32 cellular contexts compared by ENCODE assay signal in genomic region chr11:45864041-45864440, GRCh38. TPM values are rescaled to one million over a fixed set of nuclear protein-coding genes. Genes with fewer than 3 reads are reported as not detected.
"Had no signal": no experiment of that assay in that cellular context is flagged by ENCODE, and none has a peak within 500 bp of the region (broad histone marks: within the 10 kb centered on the region; RNA-seq: fewer than 3 reads in every experiment).

No MANE protein-coding gene starts in this region.

- ATAC-seq: activated CD4-positive, alpha-beta T cell treated with anti-CD3 and anti-CD28 coated beads for 36 hours; activated CD8-positive, alpha-beta memory T cell treated with anti-CD3 and anti-CD28 coated beads, Interleukin-2, amount 10 ng/mL, durations not matched to agents 7 days and 5 days; activated CD8-positive, alpha-beta T cell treated with anti-CD3 and anti-CD28 coated beads, Interleukin-2, amount 10 ng/mL, durations not matched to agents 7 days and 5 days; gastroesophageal sphincter; heart right ventricle had no signal

- H3K27ac ChIP-seq: ascending aorta, brain microvascular endothelial cell, esophagus muscularis mucosa, gastroesophageal sphincter, heart right ventricle had no signal

- H3K9me3 ChIP-seq: ascending aorta, esophagus muscularis mucosa, gastroesophageal sphincter, heart right ventricle had no signal

- H3K4me3 Mint-ChIP-seq: activated CD4-positive, alpha-beta memory T cell treated with anti-CD3 and anti-CD28 coated beads for 36 hours; activated CD4-positive, alpha-beta T cell treated with anti-CD3 and anti-CD28 coated beads for 36 hours; activated CD4-positive, alpha-beta T cell treated with anti-CD3 and anti-CD28 coated beads, Interleukin-2, amount 10 ng/mL, durations not matched to agents 24 days and 14 days; activated CD8-positive, alpha-beta memory T cell treated with anti-CD3 and anti-CD28 coated beads, Interleukin-2, amount 10 ng/mL, durations not matched to agents 7 days and 5 days; activated CD8-positive, alpha-beta T cell treated with anti-CD3 and anti-CD28 coated beads, Interleukin-2, amount 10 ng/mL, durations not matched to agents 7 days and 5 days; activated naive CD4-positive, alpha-beta T cell treated with anti-CD3 and anti-CD28 coated beads, Interleukin-2, amount 10 ng/mL, durations not matched to agents 7 days and 5 days; activated naive CD8-positive, alpha-beta T cell treated with anti-CD3 and anti-CD28 coated beads, Interleukin-2, amount 10 ng/mL, durations not matched to agents 7 days and 5 days; activated T-helper 1 cell treated with anti-CD3 and anti-CD28 coated beads, Interleukin-12 subunit alpha, Interleukin-12 subunit beta, Interleukin-2, Interleukin-4 antibody, amounts not matched to agents 30 ng/mL and 10 ng/mL and 1 ng/mL, durations not matched to agents 14 hours and 24 hours and 36 hours; endodermal cell had no signal

- H3K27me3 Mint-ChIP-seq: activated CD4-positive, alpha-beta memory T cell treated with anti-CD3 and anti-CD28 coated beads for 36 hours; activated CD4-positive, alpha-beta T cell treated with anti-CD3 and anti-CD28 coated beads for 36 hours; activated CD4-positive, alpha-beta T cell treated with anti-CD3 and anti-CD28 coated beads, Interleukin-2, amount 10 ng/mL, durations not matched to agents 24 days and 14 days; activated CD8-positive, alpha-beta memory T cell treated with anti-CD3 and anti-CD28 coated beads, Interleukin-2, amount 10 ng/mL, durations not matched to agents 7 days and 5 days; activated naive CD4-positive, alpha-beta T cell treated with anti-CD3 and anti-CD28 coated beads, Interleukin-2, amount 10 ng/mL, durations not matched to agents 7 days and 5 days; activated naive CD8-positive, alpha-beta T cell treated with anti-CD3 and anti-CD28 coated beads, Interleukin-2, amount 10 ng/mL, durations not matched to agents 7 days and 5 days had no signal

- H3K4me3 ChIP-seq: ascending aorta, dorsolateral prefrontal cortex, esophagus muscularis mucosa, gastroesophageal sphincter, heart right ventricle had no signal

- H3K4me1 Mint-ChIP-seq: activated CD4-positive, alpha-beta T cell treated with anti-CD3 and anti-CD28 coated beads for 36 hours; activated CD4-positive, alpha-beta T cell treated with anti-CD3 and anti-CD28 coated beads, Interleukin-2, amount 10 ng/mL, durations not matched to agents 24 days and 14 days; activated CD8-positive, alpha-beta memory T cell treated with anti-CD3 and anti-CD28 coated beads, Interleukin-2, amount 10 ng/mL, durations not matched to agents 7 days and 5 days; activated naive CD4-positive, alpha-beta T cell treated with anti-CD3 and anti-CD28 coated beads, Interleukin-2, amount 10 ng/mL, durations not matched to agents 7 days and 5 days; activated naive CD8-positive, alpha-beta T cell treated with anti-CD3 and anti-CD28 coated beads, Interleukin-2, amount 10 ng/mL, durations not matched to agents 7 days and 5 days; endodermal cell had no signal

- H3K27ac Mint-ChIP-seq: activated CD4-positive, alpha-beta memory T cell treated with anti-CD3 and anti-CD28 coated beads for 36 hours; activated CD4-positive, alpha-beta T cell treated with anti-CD3 and anti-CD28 coated beads for 36 hours; activated CD4-positive, alpha-beta T cell treated with anti-CD3 and anti-CD28 coated beads, Interleukin-2, amount 10 ng/mL, durations not matched to agents 24 days and 14 days; activated CD8-positive, alpha-beta memory T cell treated with anti-CD3 and anti-CD28 coated beads, Interleukin-2, amount 10 ng/mL, durations not matched to agents 7 days and 5 days; activated CD8-positive, alpha-beta T cell treated with anti-CD3 and anti-CD28 coated beads, Interleukin-2, amount 10 ng/mL, durations not matched to agents 7 days and 5 days; activated naive CD4-positive, alpha-beta T cell treated with anti-CD3 and anti-CD28 coated beads, Interleukin-2, amount 10 ng/mL, durations not matched to agents 7 days and 5 days; activated naive CD4-positive, alpha-beta T cell treated with anti-CD3 and anti-CD28 coated beads, Interleukin-2, amount 50 U/mL, for 72 hours; activated naive CD8-positive, alpha-beta T cell treated with anti-CD3 and anti-CD28 coated beads, Interleukin-2, amount 10 ng/mL, durations not matched to agents 7 days and 5 days; activated T-helper 1 cell treated with anti-CD3 and anti-CD28 coated beads, Interleukin-12 subunit alpha, Interleukin-12 subunit beta, Interleukin-2, Interleukin-4 antibody, amounts not matched to agents 30 ng/mL and 10 ng/mL and 1 ng/mL, durations not matched to agents 14 hours and 24 hours and 36 hours; endodermal cell had no signal

- DNase-seq: activated CD4-positive, alpha-beta memory T cell treated with anti-CD3 and anti-CD28 coated beads for 36 hours; activated CD4-positive, alpha-beta T cell treated with anti-CD3 and anti-CD28 coated beads for 36 hours; activated CD4-positive, alpha-beta T cell treated with anti-CD3 and anti-CD28 coated beads, Interleukin-2, amount 10 ng/mL, durations not matched to agents 24 days and 14 days; activated CD4-positive, CD25-positive, alpha-beta regulatory T cell; activated CD4-positive, CD25-positive, alpha-beta regulatory T cell treated with anti-CD3 and anti-CD28 coated beads, Interleukin-2, amount 50 U/mL, for 72 hours; activated CD8-positive, alpha-beta memory T cell treated with anti-CD3 and anti-CD28 coated beads, Interleukin-2, amount 10 ng/mL, durations not matched to agents 7 days and 5 days; activated CD8-positive, alpha-beta memory T cell treated with anti-CD3 and anti-CD28 coated beads, Interleukin-2, amount 50 U/mL, for 4 hours; activated CD8-positive, alpha-beta T cell treated with anti-CD3 and anti-CD28 coated beads, Interleukin-2, amount 10 ng/mL, durations not matched to agents 7 days and 5 days; activated gamma-delta T cell; activated naive CD4-positive, alpha-beta T cell; activated naive CD4-positive, alpha-beta T cell treated with anti-CD3 and anti-CD28 coated beads, Interleukin-2, amount 10 ng/mL, durations not matched to agents 7 days and 5 days; activated naive CD8-positive, alpha-beta T cell treated with anti-CD3 and anti-CD28 coated beads, Interleukin-2, amount 10 ng/mL, durations not matched to agents 7 days and 5 days; activated T-cell treated with anti-CD3 and anti-CD28 coated beads, Interleukin-2, amount 50 U/mL, for 1 hour; activated T-cell treated with anti-CD3 and anti-CD28 coated beads, Interleukin-2, amount 50 U/mL, for 48 hours; brain microvascular endothelial cell; caudate nucleus; cortex of kidney; dorsolateral prefrontal cortex; effector memory CD4-positive, alpha-beta T cell; endodermal cell; erythroblast; foreskin melanocyte; heart right ventricle; T-helper 2 cell had no signal

- H3K9me3 Mint-ChIP-seq: activated CD4-positive, alpha-beta memory T cell treated with anti-CD3 and anti-CD28 coated beads for 36 hours; activated CD4-positive, alpha-beta T cell treated with anti-CD3 and anti-CD28 coated beads, Interleukin-2, amount 10 ng/mL, durations not matched to agents 24 days and 14 days; activated naive CD4-positive, alpha-beta T cell treated with anti-CD3 and anti-CD28 coated beads, Interleukin-2, amount 10 ng/mL, durations not matched to agents 7 days and 5 days; activated naive CD4-positive, alpha-beta T cell treated with anti-CD3 and anti-CD28 coated beads, Interleukin-2, amount 50 U/mL, for 72 hours; activated naive CD8-positive, alpha-beta T cell treated with anti-CD3 and anti-CD28 coated beads, Interleukin-2, amount 10 ng/mL, durations not matched to agents 7 days and 5 days; activated T-helper 1 cell treated with anti-CD3 and anti-CD28 coated beads, Interleukin-12 subunit alpha, Interleukin-12 subunit beta, Interleukin-2, Interleukin-4 antibody, amounts not matched to agents 30 ng/mL and 10 ng/mL and 1 ng/mL, durations not matched to agents 14 hours and 24 hours and 36 hours; endodermal cell had no signal

- H3K27me3 ChIP-seq: ascending aorta, brain microvascular endothelial cell, dorsolateral prefrontal cortex, esophagus muscularis mucosa, gastroesophageal sphincter, heart right ventricle had no signal

RNA-seq across cellular contexts. Expression of gene FREY1, which starts 43.0 kb away (rescaled TPM):
- total RNA-seq: ascending aorta had no signal

RNA-seq across cellular contexts. Expression of gene LARGE2, which starts 58.4 kb away (rescaled TPM):
- total RNA-seq: activated CD4-positive, alpha-beta T cell treated with anti-CD3 and anti-CD28 coated beads, Interleukin-2, amount 10 ng/mL, durations not matched to agents 24 days and 14 days; activated T-helper 1 cell treated with anti-CD3 and anti-CD28 coated beads, Interleukin-12 subunit alpha, Interleukin-12 subunit beta, Interleukin-2, Interleukin-4 antibody, amounts not matched to agents 30 ng/mL and 10 ng/mL and 1 ng/mL, durations not matched to agents 14 hours and 24 hours and 36 hours; ascending aorta; chondrocyte; glomerular endothelial cell; T-helper 1 cell treated with Interleukin-12 subunit alpha and Interleukin-12 subunit beta and Interleukin-4 antibody, amounts not matched to agents 30 ng/mL and 1 ng/mL, for 36 hours had no signal
